11 cellular contexts compared by ENCODE assay signal in the genomic region with DNA sequence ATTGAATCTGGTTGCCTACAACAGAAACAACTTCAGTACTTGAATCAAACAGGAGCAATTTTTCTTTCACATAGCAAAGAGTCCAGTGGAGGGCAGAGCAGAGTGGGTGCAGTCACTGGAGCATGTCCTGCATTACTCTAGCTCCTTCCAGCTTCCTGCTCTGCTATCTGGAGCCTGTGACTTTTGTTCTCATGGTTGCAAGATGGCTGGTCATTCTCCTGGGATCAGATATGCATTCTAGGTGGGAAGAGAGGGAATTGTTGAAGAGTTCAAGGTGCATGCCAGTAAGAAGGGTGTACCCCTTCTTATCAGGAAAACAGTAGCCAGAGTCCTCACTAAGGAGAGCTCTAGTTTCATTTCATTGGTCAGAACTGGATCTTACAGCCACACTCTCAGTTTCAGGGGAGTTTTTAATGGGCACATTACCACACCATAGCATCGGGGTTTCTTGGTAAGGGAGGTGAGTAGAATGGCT. TPM values are rescaled to one million over a fixed set of nuclear protein-coding genes. Genes with fewer than 3 reads are reported as not detected.
DNase-seq lines count a peak whose midpoint lies in the region; ATAC-seq and TF ChIP-seq lines count a peak whose summit lies in the region.
"Had no signal": no experiment of that assay in that cellular context is flagged by ENCODE, and none has a peak within 500 bp of the region (broad histone marks: within the 10 kb centered on the region; RNA-seq: fewer than 3 reads in every experiment).

No MANE protein-coding gene starts in this region.

- no peak for TF ChIP-seq EP300 in esophagus muscularis mucosa (IDR thresholded peaks at IDR 0.05)

- peak overlapping the region in 7 of 11 experiments; percentile 3 to 25 (median 22); a peak in 6 of 22 replicates for H3K4me2 ChIP-seq in BLaER1 treated with 17β-estradiol and CSF1 and Interleukin-3, amounts not matched to agents 10 nM and 100 nM

- no peaks in the 10 kb centered on the region for H3K9me3 ChIP-seq in BLaER1 treated with 17β-estradiol and CSF1 and Interleukin-3, amounts not matched to agents 10 nM and 100 nM (replicated peaks in 1 of 11)
- H3K9me3 ChIP-seq in esophagus muscularis mucosa, result no peaks in the 10 kb centered on the region
- no peaks in the 10 kb centered on the region for H3K9me3 ChIP-seq in prostate gland

- peaks cover 0 to 73% (median 4%) of the 10 kb centered on the region in 11 experiments; a peak in 12 of 22 replicates for H3K36me3 ChIP-seq in BLaER1 treated with 17β-estradiol and CSF1 and Interleukin-3, amounts not matched to agents 10 nM and 100 nM
- H3K36me3 ChIP-seq in esophagus muscularis mucosa, result peaks cover 10 to 71% (median 32%) of the 10 kb centered on the region in 4 donors
- no peaks in the 10 kb centered on the region for H3K36me3 ChIP-seq in prostate gland

- ATAC-seq in GM18873 (IDR thresholded peaks at IDR 0.05; ENCODE audit: low FRiP score, unreplicated experiment) (peak; percentile 47), HG03175 (IDR thresholded peaks at IDR 0.05; ENCODE audit: unreplicated experiment) (peak; percentile 61)

- H3K9ac ChIP-seq in BLaER1 treated with 17β-estradiol and CSF1 and Interleukin-3, amounts not matched to agents 10 nM and 100 nM, result no peak overlapping the region

- DNase-seq in esophagus muscularis mucosa (ENCODE audit: extremely low spot score), result no peak
- no peak for DNase-seq in HCEC 1CT
- DNase-seq in stimulated activated CD4-positive, alpha-beta T cell treated with anti-CD3 and anti-CD28 coated beads, Interleukin-12 subunit alpha, Interleukin-12 subunit beta, amount 100 ng/mL, for 4 hours, result no peak
- DNase-seq in prostate gland (ENCODE audit: low spot score), result no peak
- no peak for DNase-seq in substantia nigra (lab: John Stamatoyannopoulos, UW)
- DNase-seq: activated CD4-positive, alpha-beta memory T cell treated with anti-CD3 and anti-CD28 coated beads, Interleukin-2, amount 10 ng/mL, durations not matched to agents 7 days and 5 days; activated naive CD8-positive, alpha-beta T cell treated with anti-CD3 and anti-CD28 coated beads for 36 hours; NCI-H774 had no signal

- H3K27ac ChIP-seq in BLaER1 treated with 17β-estradiol and CSF1 and Interleukin-3, amounts not matched to agents 10 nM and 100 nM, result no peak overlapping the region
- H3K27ac ChIP-seq in esophagus muscularis mucosa (replicated peaks in 1 of 4), result peak overlapping the region; percentile 52 to 89 (median 78)
- no peak overlapping the region for H3K27ac ChIP-seq in prostate gland
- H3K27ac ChIP-seq in substantia nigra (ENCODE audit: low read depth, low read length, poor library complexity, severe bottlenecking), result no peak overlapping the region

- WGBS in esophagus muscularis mucosa, result 95% methylated on average over 1 of the region's 1 CpG
- 90% methylated on average over 1 of the region's 1 CpG for WGBS in prostate gland

- no peak overlapping the region for H3K4me3 ChIP-seq in BLaER1 treated with 17β-estradiol and CSF1 and Interleukin-3, amounts not matched to agents 10 nM and 100 nM
- H3K4me3 ChIP-seq in esophagus muscularis mucosa (no peak overlapping the region), prostate gland (no peak overlapping the region)

- H4K20me1 ChIP-seq in BLaER1 treated with 17β-estradiol and CSF1 and Interleukin-3, amounts not matched to agents 10 nM and 100 nM, result no peaks in the 10 kb centered on the region

- TF ChIP-seq CTCF in esophagus muscularis mucosa (IDR thresholded peaks at IDR 0.05) (no peak), prostate gland (IDR thresholded peaks at IDR 0.05) (no peak)

- no peaks in the 10 kb centered on the region for H3K27me3 ChIP-seq in BLaER1 treated with 17β-estradiol and CSF1 and Interleukin-3, amounts not matched to agents 10 nM and 100 nM
- H3K27me3 ChIP-seq in esophagus muscularis mucosa (no peaks in the 10 kb centered on the region), prostate gland (replicated peaks; ENCODE audit: insufficient read depth) (no peaks in the 10 kb centered on the region)

- H3K4me1 ChIP-seq in BLaER1 treated with 17β-estradiol and CSF1 and Interleukin-3, amounts not matched to agents 10 nM and 100 nM, result peaks cover 0 to 24% (median 12%) of the 10 kb centered on the region in 10 experiments; a peak in 13 of 20 replicates
- H3K4me1 ChIP-seq in esophagus muscularis mucosa (peaks cover 38 to 54% (median 49%) of the 10 kb centered on the region in 4 donors), prostate gland (replicated peaks) (no peaks in the 10 kb centered on the region)

- TF ChIP-seq POLR2A in esophagus muscularis mucosa (IDR thresholded peaks at IDR 0.05; ENCODE audit: low read depth) (no peak), prostate gland (IDR thresholded peaks at IDR 0.05) (no peak)

- intact Hi-C loops in esophagus muscularis mucosa (cut with DNase I), result no loop called here
- intact Hi-C loops in prostate gland (cut with DNase I), result loop anchor here (2.0 kb wide), 1 partner anchor 19 kb away; no protein-coding TSS in a partner anchor

RNA-seq across cellular contexts. Expression of a gene that starts 8.0 kb away (rescaled TPM):
- 10 to 100 TPM; 36.7 to 51.0 (median 42.3) TPM for total RNA-seq in esophagus muscularis mucosa
- total RNA-seq in prostate gland, result 10 to 100 TPM; 43.1 to 55.9 TPM

RNA-seq across cellular contexts. Expression of a gene that starts 11.8 kb away (rescaled TPM):
- total RNA-seq in esophagus muscularis mucosa (10 to 100 TPM; 12.0 to 47.1 (median 23.2) TPM), prostate gland (100 to 1,000 TPM; 136 to 140 TPM)

Comparison
In these comparisons a context has a peak if more than half of its experiments do, and no peak if none do; other contexts are left out.
1. H3K27ac ChIP-seq: peak in esophagus muscularis mucosa (4 of 4); none in BLaER1 treated with 17β-estradiol and CSF1 and Interleukin-3, amounts not matched to agents 10 nM and 100 nM (0 of 11), prostate gland (0 of 2) and substantia nigra (single experiment).